Comparison of ENCODE assay signal across 12 cellular contexts in genomic region chr1:238061967-238062613, GRCh38.
A peak's percentile ranks its signal among the peaks of the same experiment; 100 is the strongest.
DNase-seq lines count a peak whose midpoint lies in the region; ATAC-seq lines count a peak whose summit lies in the region.
"Had no signal": no experiment of that assay in that cellular context is flagged by ENCODE, and none has a peak within 500 bp of the region (broad histone marks: within the 10 kb centered on the region; RNA-seq: fewer than 3 reads in every experiment).

No MANE protein-coding gene starts in this region.

- H3K79me2 ChIP-seq in mesendoderm (ENCODE audit: control insufficient read depth, insufficient read depth, low read length) = no peaks in the 10 kb centered on the region

- H3K9ac ChIP-seq in mesendoderm (ENCODE audit: low read length) = no peak overlapping the region

- H3K23ac ChIP-seq in mesendoderm (ENCODE audit: low read length) = no peak overlapping the region

- no peak overlapping the region for H3K27ac ChIP-seq in mesendoderm (ENCODE audit: low read depth, low read length)
- H3K27ac ChIP-seq: adrenal gland, upper lobe of left lung had no signal

- H3K4me2 ChIP-seq in mesendoderm (ENCODE audit: low read length) = no peak overlapping the region

- H3K56ac ChIP-seq in mesendoderm (ENCODE audit: low read length) = no peak overlapping the region

- H4K5ac ChIP-seq in mesendoderm (ENCODE audit: low read length) = no peak overlapping the region

- no peak overlapping the region for H2AK5ac ChIP-seq in mesendoderm (ENCODE audit: low read length)

- H2BK5ac ChIP-seq in mesendoderm (ENCODE audit: low read length) = no peak overlapping the region

- H3K36me3 ChIP-seq in mesendoderm (ENCODE audit: control insufficient read depth, insufficient read depth, low read length) = no peaks in the 10 kb centered on the region
- H3K36me3 ChIP-seq: adrenal gland, upper lobe of left lung had no signal

- H3K4me1 ChIP-seq in mesendoderm (ENCODE audit: control insufficient read depth, low read depth, low read length) = no peaks in the 10 kb centered on the region
- H3K4me1 ChIP-seq: adrenal gland, upper lobe of left lung had no signal

- H3K27me3 ChIP-seq in mesendoderm (ENCODE audit: insufficient read depth, low read length, poor library complexity) = no peaks in the 10 kb centered on the region
- H3K27me3 ChIP-seq: adrenal gland, upper lobe of left lung had no signal

- no peak overlapping the region for H3K4ac ChIP-seq in mesendoderm (ENCODE audit: low read depth, low read length)

- no peak overlapping the region for H2BK15ac ChIP-seq in mesendoderm (replicated peaks; ENCODE audit: low read depth)

- no peak overlapping the region for H2BK120ac ChIP-seq in mesendoderm (ENCODE audit: low read depth, low read length)

- no CpG with 5 or more reads among the region's 3 CpGs for WGBS in mesendoderm (ENCODE audit: extremely low coverage, insufficient coverage, low lambda C conversion rate)

- H3K18ac ChIP-seq in mesendoderm (ENCODE audit: low read length) = no peak overlapping the region

- H4K8ac ChIP-seq in mesendoderm (ENCODE audit: low read depth, low read length) = no peak overlapping the region

- DNase-seq in RPMI7951 (ENCODE audit: low read depth) = peak; percentile 70
- DNase-seq in mesendoderm = peak; percentile 21
- DNase-seq in hepatic stellate cell (ENCODE audit: low spot score) = no peak
- no peak for DNase-seq in NAMALWA (ENCODE audit: low spot score)
- no peak for DNase-seq in NCI-H510A (lab: John Stamatoyannopoulos, UW)
- DNase-seq in D341Med (ENCODE audit: low spot score) = no peak
- DNase-seq: adrenal gland, DMS79, foreskin melanocyte, upper lobe of left lung had no signal

- no peaks in the 10 kb centered on the region for H3K79me1 ChIP-seq in mesendoderm (ENCODE audit: low read length)

- ATAC-seq in GM18858 (IDR thresholded peaks at IDR 0.05; ENCODE audit: unreplicated experiment) = peak; percentile 43
- peak; percentile 48 for ATAC-seq in HG02981 (IDR thresholded peaks at IDR 0.05; ENCODE audit: unreplicated experiment)

- no peak overlapping the region for H3K4me3 ChIP-seq in mesendoderm (ENCODE audit: low read length)
- H3K4me3 ChIP-seq: adrenal gland, upper lobe of left lung had no signal

Comparison
In these comparisons a context has a peak if more than half of its experiments do, and no peak if none do; other contexts are left out.
1. DNase-seq: peak in RPMI7951 (single experiment) and mesendoderm (single experiment); none in hepatic stellate cell (single experiment), NAMALWA (single experiment), NCI-H510A (single experiment) and D341Med (single experiment).